ENCODE assay signal across 22 cellular contexts in genomic region chr5:136731241-136731885, GRCh38.
A peak's percentile ranks its signal among the peaks of the same experiment; 100 is the strongest.
DNase-seq lines count a peak whose midpoint lies in the region; ATAC-seq and TF ChIP-seq lines count a peak whose summit lies in the region.
"Had no signal": no experiment of that assay in that cellular context is flagged by ENCODE, and none has a peak within 500 bp of the region (broad histone marks: within the 10 kb centered on the region; RNA-seq: fewer than 3 reads in every experiment).

No MANE protein-coding gene starts in this region.

- TF ChIP-seq CTCF in brain microvascular endothelial cell (IDR thresholded peaks at IDR 0.05; ENCODE audit: low read depth, low read length, missing control alignments) = no peak
- no peak for TF ChIP-seq CTCF in omental fat pad (IDR thresholded peaks at IDR 0.05)

- no peaks in the 10 kb centered on the region for H3K4me1 Mint-ChIP-seq in activated CD4-positive, alpha-beta T cell treated with anti-CD3 and anti-CD28 coated beads for 36 hours

- H3K9me3 Mint-ChIP-seq in activated CD4-positive, alpha-beta T cell treated with anti-CD3 and anti-CD28 coated beads for 36 hours (ENCODE audit: low read depth) = no peaks in the 10 kb centered on the region
- H3K9me3 Mint-ChIP-seq: activated CD4-positive, alpha-beta memory T cell treated with anti-CD3 and anti-CD28 coated beads for 36 hours; T-helper 2 cell treated with Interferon-gamma antibody and Interleukin-4, amounts not matched to agents 5 μg/mL and 100 μg/mL, for 36 hours had no signal

- H3K27me3 Mint-ChIP-seq in activated CD4-positive, alpha-beta T cell treated with anti-CD3 and anti-CD28 coated beads for 36 hours = no peaks in the 10 kb centered on the region
- H3K27me3 Mint-ChIP-seq: activated CD4-positive, alpha-beta memory T cell treated with anti-CD3 and anti-CD28 coated beads for 36 hours had no signal

- H3K36me3 Mint-ChIP-seq in activated CD4-positive, alpha-beta T cell treated with anti-CD3 and anti-CD28 coated beads for 36 hours (ENCODE audit: low read depth) = no peaks in the 10 kb centered on the region
- H3K36me3 Mint-ChIP-seq: activated CD4-positive, alpha-beta memory T cell treated with anti-CD3 and anti-CD28 coated beads for 36 hours had no signal

- no peak overlapping the region for H3K27ac Mint-ChIP-seq in activated CD4-positive, alpha-beta T cell treated with anti-CD3 and anti-CD28 coated beads for 36 hours
- H3K27ac Mint-ChIP-seq: activated CD4-positive, alpha-beta memory T cell treated with anti-CD3 and anti-CD28 coated beads for 36 hours; nephron progenitor cell; T-helper 2 cell treated with Interferon-gamma antibody and Interleukin-4, amounts not matched to agents 5 μg/mL and 100 μg/mL, for 36 hours had no signal

- peak overlapping the region; percentile 59 for H3K27ac ChIP-seq in brain microvascular endothelial cell
- H3K27ac ChIP-seq: gastroesophageal sphincter had no signal

- ATAC-seq in HG03135 (IDR thresholded peaks at IDR 0.05; ENCODE audit: unreplicated experiment) (no peak), omental fat pad (ENCODE audit: low FRiP score) (no peak)
- no peak for ATAC-seq in activated CD4-positive, alpha-beta T cell treated with anti-CD3 and anti-CD28 coated beads for 36 hours
- ATAC-seq: gastroesophageal sphincter, HepG2, left cardiac atrium had no signal

- in situ Hi-C loops in brain microvascular endothelial cell (cut with HindIII; ENCODE audit: low pct_ligation_motif_present, low sequenced_read_pairs) = no loop called here

- no peaks in the 10 kb centered on the region for H3K36me3 ChIP-seq in brain microvascular endothelial cell (replicated peaks)
- H3K36me3 ChIP-seq: gastroesophageal sphincter had no signal

- POLR2A ChIA-PET in activated CD4-positive, alpha-beta T cell treated with anti-CD3 and anti-CD28 coated beads for 36 hours (lab: Charles Lee) = no interaction called here

- CTCF ChIA-PET in activated CD4-positive, alpha-beta T cell treated with anti-CD3 and anti-CD28 coated beads for 36 hours (lab: Charles Lee) = no interaction called here

- peak; percentile 18 for DNase-seq in A172 (ENCODE audit: low spot score)
- peak; percentile 19 for DNase-seq in LoVo (ENCODE audit: low spot score)
- DNase-seq in brain microvascular endothelial cell = no peak
- peak; percentile 25 for DNase-seq in midbrain (lab: John Stamatoyannopoulos, UW)
- no peak for DNase-seq in omental fat pad (ENCODE audit: low spot score)
- DNase-seq in NCI-H526 treated with DMSO at 0.1 percent for 48 hours (lab: John Stamatoyannopoulos, UW) = no peak
- DNase-seq in activated CD4-positive, alpha-beta T cell treated with anti-CD3 and anti-CD28 coated beads for 36 hours = no peak
- DNase-seq: activated CD4-positive, alpha-beta memory T cell treated with anti-CD3 and anti-CD28 coated beads for 36 hours; activated T-cell treated with anti-CD3 and anti-CD28 coated beads for 4 hours; C1 segment of cervical spinal cord; cerebellar nuclear complex; effector CD4-positive, alpha-beta T cell; left cardiac atrium; NCI-H1436 treated with DMSO at 0.1 percent for 48 hours; NCI-H748 treated with DMSO at 0.1 percent for 48 hours; nephron progenitor cell; SHP77 treated with DMSO at 0.1 percent for 48 hours; stimulated activated CD8-positive, alpha-beta memory T cell treated with anti-CD3 and anti-CD28 coated beads, Interleukin-4, amount 100 ng/mL, for 48 hours had no signal

- intact Hi-C loops in activated CD4-positive, alpha-beta T cell treated with anti-CD3 and anti-CD28 coated beads for 36 hours (cut with DNase I, micrococcal nuclease) = no loop called here

- no peak overlapping the region for H3K4me3 Mint-ChIP-seq in activated CD4-positive, alpha-beta T cell treated with anti-CD3 and anti-CD28 coated beads for 36 hours
- H3K4me3 Mint-ChIP-seq: activated CD4-positive, alpha-beta memory T cell treated with anti-CD3 and anti-CD28 coated beads for 36 hours; nephron progenitor cell; T-helper 2 cell treated with Interferon-gamma antibody and Interleukin-4, amounts not matched to agents 5 μg/mL and 100 μg/mL, for 36 hours had no signal

- no peaks in the 10 kb centered on the region for H3K27me3 ChIP-seq in brain microvascular endothelial cell (replicated peaks)
- H3K27me3 ChIP-seq: gastroesophageal sphincter had no signal

- H3K4me3 ChIP-seq in brain microvascular endothelial cell (ENCODE audit: low read depth, low read length) = no peak overlapping the region
- H3K4me3 ChIP-seq: gastroesophageal sphincter had no signal

Comparison
In these comparisons a context has a peak if more than half of its experiments do, and no peak if none do; other contexts are left out.
1. DNase-seq: peak in A172 (single experiment), LoVo (single experiment) and midbrain (single experiment); none in brain microvascular endothelial cell (single experiment), omental fat pad (single experiment), NCI-H526 treated with DMSO at 0.1 percent for 48 hours (single experiment) and activated CD4-positive, alpha-beta T cell treated with anti-CD3 and anti-CD28 coated beads for 36 hours (single experiment).